ENCODE assay signal across 1 cellular context in the genomic region with DNA sequence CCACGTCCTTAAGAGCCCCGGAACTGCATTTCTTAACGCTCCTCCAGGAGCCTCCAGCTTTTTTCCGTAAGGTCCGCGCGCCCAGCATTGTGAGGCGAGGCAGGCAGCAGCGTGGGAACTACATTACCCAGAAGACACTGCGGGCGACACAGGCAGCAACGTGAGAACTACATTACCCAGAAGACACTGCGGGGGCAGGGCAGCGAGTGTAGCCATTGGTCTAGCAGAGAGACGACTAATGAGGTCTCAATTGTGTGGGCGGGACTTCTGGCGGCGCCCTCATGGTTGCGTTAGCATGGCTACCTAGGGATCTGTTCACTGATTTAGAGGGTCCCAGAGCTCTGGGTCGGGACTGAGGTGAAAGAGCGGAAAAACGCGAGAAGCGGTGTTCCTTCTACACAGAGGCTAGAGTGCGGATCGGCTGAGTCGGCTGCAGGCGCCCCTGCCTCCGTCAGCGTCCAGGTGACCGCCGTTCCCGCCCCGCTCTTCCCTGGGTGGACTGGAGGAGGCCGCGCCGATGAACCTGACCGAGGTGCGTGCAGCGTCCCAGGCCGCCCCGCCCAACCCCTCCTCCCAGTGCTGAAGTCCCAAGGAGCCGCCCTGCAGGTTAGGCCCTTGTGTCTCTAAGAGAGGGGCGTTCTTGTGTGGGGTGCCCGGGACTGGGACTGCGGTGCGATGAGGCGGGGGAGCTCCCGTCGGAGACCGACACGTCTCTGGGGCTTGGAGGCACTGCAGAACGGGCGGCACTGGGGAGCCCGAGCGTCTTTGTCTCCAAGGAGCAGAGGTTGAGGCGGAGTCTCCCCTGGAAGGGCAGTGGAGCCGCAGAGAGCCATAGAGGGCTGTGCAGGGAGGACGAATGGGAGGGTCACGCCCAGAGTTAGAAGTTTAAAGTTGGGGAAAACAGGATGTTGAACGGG.
TF ChIP-seq lines count a peak whose summit lies in the region.

A gene (plus strand): TSS at position 264 of the 917 bp plus-strand sequence. CDS start 254 bp downstream, at position 518.

TF ChIP-seq in HepG2, 621 proteins besides CTCF, POLR2A, EP300 and RAD21 (continued from another document and continues in another):
- TF ChIP-seq, protein P1, sequence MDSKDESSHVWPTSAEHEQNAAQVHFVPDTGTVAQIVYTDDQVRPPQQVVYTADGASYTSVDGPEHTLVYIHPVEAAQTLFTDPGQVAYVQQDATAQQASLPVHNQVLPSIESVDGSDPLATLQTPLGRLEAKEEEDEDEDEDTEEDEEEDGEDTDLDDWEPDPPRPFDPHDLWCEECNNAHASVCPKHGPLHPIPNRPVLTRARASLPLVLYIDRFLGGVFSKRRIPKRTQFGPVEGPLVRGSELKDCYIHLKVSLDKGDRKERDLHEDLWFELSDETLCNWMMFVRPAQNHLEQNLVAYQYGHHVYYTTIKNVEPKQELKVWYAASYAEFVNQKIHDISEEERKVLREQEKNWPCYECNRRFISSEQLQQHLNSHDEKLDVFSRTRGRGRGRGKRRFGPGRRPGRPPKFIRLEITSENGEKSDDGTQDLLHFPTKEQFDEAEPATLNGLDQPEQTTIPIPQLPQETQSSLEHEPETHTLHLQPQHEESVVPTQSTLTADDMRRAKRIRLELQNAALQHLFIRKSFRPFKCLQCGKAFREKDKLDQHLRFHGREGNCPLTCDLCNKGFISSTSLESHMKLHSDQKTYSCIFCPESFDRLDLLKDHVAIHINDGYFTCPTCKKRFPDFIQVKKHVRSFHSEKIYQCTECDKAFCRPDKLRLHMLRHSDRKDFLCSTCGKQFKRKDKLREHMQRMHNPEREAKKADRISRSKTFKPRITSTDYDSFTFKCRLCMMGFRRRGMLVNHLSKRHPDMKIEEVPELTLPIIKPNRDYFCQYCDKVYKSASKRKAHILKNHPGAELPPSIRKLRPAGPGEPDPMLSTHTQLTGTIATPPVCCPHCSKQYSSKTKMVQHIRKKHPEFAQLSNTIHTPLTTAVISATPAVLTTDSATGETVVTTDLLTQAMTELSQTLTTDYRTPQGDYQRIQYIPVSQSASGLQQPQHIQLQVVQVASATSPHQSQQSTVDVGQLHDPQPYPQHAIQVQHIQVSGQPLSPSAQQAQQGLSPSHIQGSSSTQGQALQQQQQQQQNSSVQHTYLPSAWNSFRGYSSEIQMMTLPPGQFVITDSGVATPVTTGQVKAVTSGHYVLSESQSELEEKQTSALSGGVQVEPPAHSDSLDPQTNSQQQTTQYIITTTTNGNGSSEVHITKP (CRISPR knock-in tag; IDR thresholded peaks at IDR 0.05; ENCODE audit: low read depth): peak; percentile 48; the same call in 1 of the 2 replicates
- TF ChIP-seq, protein P2, sequence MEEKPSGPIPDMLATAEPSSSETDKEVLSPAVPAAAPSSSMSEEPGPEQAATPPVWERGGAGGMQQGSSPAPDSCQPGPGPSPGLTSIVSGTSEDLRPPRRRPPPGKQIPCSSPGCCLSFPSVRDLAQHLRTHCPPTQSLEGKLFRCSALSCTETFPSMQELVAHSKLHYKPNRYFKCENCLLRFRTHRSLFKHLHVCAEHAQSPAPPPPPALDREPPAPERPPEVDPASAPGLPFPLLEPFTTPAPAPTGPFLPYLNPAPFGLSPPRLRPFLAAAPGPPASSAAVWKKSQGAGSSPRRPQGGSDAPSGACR (CRISPR knock-in tag; IDR thresholded peaks at IDR 0.05): 0 out of 2 replicates have a peak, but pooled peaks have one; percentile 21
- TF ChIP-seq, protein P3, sequence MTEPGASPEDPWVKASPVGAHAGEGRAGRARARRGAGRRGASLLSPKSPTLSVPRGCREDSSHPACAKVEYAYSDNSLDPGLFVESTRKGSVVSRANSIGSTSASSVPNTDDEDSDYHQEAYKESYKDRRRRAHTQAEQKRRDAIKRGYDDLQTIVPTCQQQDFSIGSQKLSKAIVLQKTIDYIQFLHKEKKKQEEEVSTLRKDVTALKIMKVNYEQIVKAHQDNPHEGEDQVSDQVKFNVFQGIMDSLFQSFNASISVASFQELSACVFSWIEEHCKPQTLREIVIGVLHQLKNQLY (CRISPR knock-in tag; IDR thresholded peaks at IDR 0.05): 0 out of 2 replicates have a peak, but pooled peaks have one; percentile 51
- TF ChIP-seq, protein P4, sequence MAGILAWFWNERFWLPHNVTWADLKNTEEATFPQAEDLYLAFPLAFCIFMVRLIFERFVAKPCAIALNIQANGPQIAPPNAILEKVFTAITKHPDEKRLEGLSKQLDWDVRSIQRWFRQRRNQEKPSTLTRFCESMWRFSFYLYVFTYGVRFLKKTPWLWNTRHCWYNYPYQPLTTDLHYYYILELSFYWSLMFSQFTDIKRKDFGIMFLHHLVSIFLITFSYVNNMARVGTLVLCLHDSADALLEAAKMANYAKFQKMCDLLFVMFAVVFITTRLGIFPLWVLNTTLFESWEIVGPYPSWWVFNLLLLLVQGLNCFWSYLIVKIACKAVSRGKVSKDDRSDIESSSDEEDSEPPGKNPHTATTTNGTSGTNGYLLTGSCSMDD (CRISPR knock-in tag; IDR thresholded peaks at IDR 0.05): no peak
- 0 out of 2 replicates have a peak, but pooled peaks have one; percentile 29 for TF ChIP-seq RFXAP (CRISPR knock-in tag; IDR thresholded peaks at IDR 0.05; ENCODE audit: borderline replicate concordance)
- no peak for TF ChIP-seq ZNF3 (CRISPR knock-in tag; IDR thresholded peaks at IDR 0.05)
- TF ChIP-seq THAP11 (CRISPR knock-in tag; IDR thresholded peaks at IDR 0.05): peak; percentile 100
- no peak for TF ChIP-seq TBL1XR1 (IDR thresholded peaks at IDR 0.05; ENCODE audit: borderline replicate concordance, low read length, partially characterized antibody)
- no peak for TF ChIP-seq ZFP36 (IDR thresholded peaks at IDR 0.05; ENCODE audit: borderline replicate concordance, low read depth, low read length, partially characterized antibody)
- TF ChIP-seq, protein P5, sequence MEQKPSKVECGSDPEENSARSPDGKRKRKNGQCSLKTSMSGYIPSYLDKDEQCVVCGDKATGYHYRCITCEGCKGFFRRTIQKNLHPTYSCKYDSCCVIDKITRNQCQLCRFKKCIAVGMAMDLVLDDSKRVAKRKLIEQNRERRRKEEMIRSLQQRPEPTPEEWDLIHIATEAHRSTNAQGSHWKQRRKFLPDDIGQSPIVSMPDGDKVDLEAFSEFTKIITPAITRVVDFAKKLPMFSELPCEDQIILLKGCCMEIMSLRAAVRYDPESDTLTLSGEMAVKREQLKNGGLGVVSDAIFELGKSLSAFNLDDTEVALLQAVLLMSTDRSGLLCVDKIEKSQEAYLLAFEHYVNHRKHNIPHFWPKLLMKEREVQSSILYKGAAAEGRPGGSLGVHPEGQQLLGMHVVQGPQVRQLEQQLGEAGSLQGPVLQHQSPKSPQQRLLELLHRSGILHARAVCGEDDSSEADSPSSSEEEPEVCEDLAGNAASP (CRISPR knock-in tag; IDR thresholded peaks at IDR 0.05; ENCODE audit: borderline replicate concordance): no peak
- TF ChIP-seq, protein P6, sequence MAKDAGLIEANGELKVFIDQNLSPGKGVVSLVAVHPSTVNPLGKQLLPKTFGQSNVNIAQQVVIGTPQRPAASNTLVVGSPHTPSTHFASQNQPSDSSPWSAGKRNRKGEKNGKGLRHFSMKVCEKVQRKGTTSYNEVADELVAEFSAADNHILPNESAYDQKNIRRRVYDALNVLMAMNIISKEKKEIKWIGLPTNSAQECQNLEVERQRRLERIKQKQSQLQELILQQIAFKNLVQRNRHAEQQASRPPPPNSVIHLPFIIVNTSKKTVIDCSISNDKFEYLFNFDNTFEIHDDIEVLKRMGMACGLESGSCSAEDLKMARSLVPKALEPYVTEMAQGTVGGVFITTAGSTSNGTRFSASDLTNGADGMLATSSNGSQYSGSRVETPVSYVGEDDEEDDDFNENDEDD (CRISPR knock-in tag; IDR thresholded peaks at IDR 0.05; ENCODE audit: borderline replicate concordance): 0 out of 2 replicates have a peak, but pooled peaks have one; percentile 31
- no peak for TF ChIP-seq ZBTB3 (CRISPR knock-in tag; IDR thresholded peaks at IDR 0.05; ENCODE audit: borderline replicate concordance, low read depth)
- TF ChIP-seq ZNF652 (CRISPR knock-in tag; IDR thresholded peaks at IDR 0.05; ENCODE audit: borderline replicate concordance, low read depth): no peak
- TF ChIP-seq TBX3 (IDR thresholded peaks at IDR 0.05; ENCODE audit: borderline replicate concordance): no peak
- peak; percentile 72 for TF ChIP-seq ZNF292 (CRISPR knock-in tag; IDR thresholded peaks at IDR 0.05; ENCODE audit: borderline replicate concordance, low read depth)
- peak; percentile 23 for TF ChIP-seq ZNF776 (CRISPR knock-in tag; IDR thresholded peaks at IDR 0.05)
- TF ChIP-seq ZNF441 (CRISPR knock-in tag; IDR thresholded peaks at IDR 0.05; ENCODE audit: borderline replicate concordance): no peak
- 0 out of 2 replicates have a peak, but pooled peaks have one; percentile 9 for TF ChIP-seq PPARG (CRISPR knock-in tag; conservative IDR thresholded peaks at IDR 0.05)
- TF ChIP-seq ZNF34 (CRISPR knock-in tag; IDR thresholded peaks at IDR 0.05; ENCODE audit: borderline replicate concordance): no peak
- TF ChIP-seq, protein P7, sequence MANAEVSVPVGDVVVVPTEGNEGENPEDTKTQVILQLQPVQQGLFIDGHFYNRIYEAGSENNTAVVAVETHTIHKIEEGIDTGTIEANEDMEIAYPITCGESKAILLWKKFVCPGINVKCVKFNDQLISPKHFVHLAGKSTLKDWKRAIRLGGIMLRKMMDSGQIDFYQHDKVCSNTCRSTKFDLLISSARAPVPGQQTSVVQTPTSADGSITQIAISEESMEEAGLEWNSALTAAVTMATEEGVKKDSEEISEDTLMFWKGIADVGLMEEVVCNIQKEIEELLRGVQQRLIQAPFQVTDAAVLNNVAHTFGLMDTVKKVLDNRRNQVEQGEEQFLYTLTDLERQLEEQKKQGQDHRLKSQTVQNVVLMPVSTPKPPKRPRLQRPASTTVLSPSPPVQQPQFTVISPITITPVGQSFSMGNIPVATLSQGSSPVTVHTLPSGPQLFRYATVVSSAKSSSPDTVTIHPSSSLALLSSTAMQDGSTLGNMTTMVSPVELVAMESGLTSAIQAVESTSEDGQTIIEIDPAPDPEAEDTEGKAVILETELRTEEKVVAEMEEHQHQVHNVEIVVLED (CRISPR knock-in tag; IDR thresholded peaks at IDR 0.05; ENCODE audit: borderline replicate concordance): peak; percentile 96
- TF ChIP-seq ZNF282 (IDR thresholded peaks at IDR 0.05; ENCODE audit: partially characterized antibody): no peak
- no peak for TF ChIP-seq NR2F2 (IDR thresholded peaks at IDR 0.05; ENCODE audit: borderline replicate concordance, low read depth)
- TF ChIP-seq ONECUT2 (CRISPR knock-in tag; IDR thresholded peaks at IDR 0.05): no peak
- TF ChIP-seq, protein P8, sequence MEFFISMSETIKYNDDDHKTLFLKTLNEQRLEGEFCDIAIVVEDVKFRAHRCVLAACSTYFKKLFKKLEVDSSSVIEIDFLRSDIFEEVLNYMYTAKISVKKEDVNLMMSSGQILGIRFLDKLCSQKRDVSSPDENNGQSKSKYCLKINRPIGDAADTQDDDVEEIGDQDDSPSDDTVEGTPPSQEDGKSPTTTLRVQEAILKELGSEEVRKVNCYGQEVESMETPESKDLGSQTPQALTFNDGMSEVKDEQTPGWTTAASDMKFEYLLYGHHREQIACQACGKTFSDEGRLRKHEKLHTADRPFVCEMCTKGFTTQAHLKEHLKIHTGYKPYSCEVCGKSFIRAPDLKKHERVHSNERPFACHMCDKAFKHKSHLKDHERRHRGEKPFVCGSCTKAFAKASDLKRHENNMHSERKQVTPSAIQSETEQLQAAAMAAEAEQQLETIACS (CRISPR knock-in tag; IDR thresholded peaks at IDR 0.05): no peak
- TF ChIP-seq, protein P9, sequence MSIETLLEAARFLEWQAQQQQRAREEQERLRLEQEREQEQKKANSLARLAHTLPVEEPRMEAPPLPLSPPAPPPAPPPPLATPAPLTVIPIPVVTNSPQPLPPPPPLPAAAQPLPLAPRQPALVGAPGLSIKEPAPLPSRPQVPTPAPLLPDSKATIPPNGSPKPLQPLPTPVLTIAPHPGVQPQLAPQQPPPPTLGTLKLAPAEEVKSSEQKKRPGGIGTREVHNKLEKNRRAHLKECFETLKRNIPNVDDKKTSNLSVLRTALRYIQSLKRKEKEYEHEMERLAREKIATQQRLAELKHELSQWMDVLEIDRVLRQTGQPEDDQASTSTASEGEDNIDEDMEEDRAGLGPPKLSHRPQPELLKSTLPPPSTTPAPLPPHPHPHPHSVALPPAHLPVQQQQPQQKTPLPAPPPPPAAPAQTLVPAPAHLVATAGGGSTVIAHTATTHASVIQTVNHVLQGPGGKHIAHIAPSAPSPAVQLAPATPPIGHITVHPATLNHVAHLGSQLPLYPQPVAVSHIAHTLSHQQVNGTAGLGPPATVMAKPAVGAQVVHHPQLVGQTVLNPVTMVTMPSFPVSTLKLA (IDR thresholded peaks at IDR 0.05): peak; percentile 47
- TF ChIP-seq, protein P10, sequence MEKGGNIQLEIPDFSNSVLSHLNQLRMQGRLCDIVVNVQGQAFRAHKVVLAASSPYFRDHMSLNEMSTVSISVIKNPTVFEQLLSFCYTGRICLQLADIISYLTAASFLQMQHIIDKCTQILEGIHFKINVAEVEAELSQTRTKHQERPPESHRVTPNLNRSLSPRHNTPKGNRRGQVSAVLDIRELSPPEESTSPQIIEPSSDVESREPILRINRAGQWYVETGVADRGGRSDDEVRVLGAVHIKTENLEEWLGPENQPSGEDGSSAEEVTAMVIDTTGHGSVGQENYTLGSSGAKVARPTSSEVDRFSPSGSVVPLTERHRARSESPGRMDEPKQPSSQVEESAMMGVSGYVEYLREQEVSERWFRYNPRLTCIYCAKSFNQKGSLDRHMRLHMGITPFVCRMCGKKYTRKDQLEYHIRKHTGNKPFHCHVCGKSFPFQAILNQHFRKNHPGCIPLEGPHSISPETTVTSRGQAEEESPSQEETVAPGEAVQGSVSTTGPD (CRISPR knock-in tag; IDR thresholded peaks at IDR 0.05): no peak
- peak; percentile 91 for TF ChIP-seq NFYC (CRISPR knock-in tag; IDR thresholded peaks at IDR 0.05)
- TF ChIP-seq IRX3 (CRISPR knock-in tag; IDR thresholded peaks at IDR 0.05; ENCODE audit: borderline replicate concordance, low read depth): no peak; the same call in 1 of the 2 replicates
- TF ChIP-seq PHF20 (CRISPR knock-in tag; IDR thresholded peaks at IDR 0.05): peak; percentile 71; the same call in 1 of the 2 replicates
- TF ChIP-seq, protein P11, sequence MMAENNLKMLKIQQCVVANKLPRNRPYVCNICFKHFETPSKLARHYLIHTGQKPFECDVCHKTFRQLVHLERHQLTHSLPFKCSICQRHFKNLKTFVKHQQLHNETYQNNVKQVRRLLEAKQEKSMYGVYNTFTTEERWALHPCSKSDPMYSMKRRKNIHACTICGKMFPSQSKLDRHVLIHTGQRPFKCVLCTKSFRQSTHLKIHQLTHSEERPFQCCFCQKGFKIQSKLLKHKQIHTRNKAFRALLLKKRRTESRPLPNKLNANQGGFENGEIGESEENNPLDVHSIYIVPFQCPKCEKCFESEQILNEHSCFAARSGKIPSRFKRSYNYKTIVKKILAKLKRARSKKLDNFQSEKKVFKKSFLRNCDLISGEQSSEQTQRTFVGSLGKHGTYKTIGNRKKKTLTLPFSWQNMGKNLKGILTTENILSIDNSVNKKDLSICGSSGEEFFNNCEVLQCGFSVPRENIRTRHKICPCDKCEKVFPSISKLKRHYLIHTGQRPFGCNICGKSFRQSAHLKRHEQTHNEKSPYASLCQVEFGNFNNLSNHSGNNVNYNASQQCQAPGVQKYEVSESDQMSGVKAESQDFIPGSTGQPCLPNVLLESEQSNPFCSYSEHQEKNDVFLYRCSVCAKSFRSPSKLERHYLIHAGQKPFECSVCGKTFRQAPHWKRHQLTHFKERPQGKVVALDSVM (CRISPR knock-in tag; IDR thresholded peaks at IDR 0.05): no peak
- TF ChIP-seq ZNF232 (CRISPR knock-in tag; IDR thresholded peaks at IDR 0.05; ENCODE audit: borderline replicate concordance): no peak
- TF ChIP-seq KMT2B (CRISPR knock-in tag; IDR thresholded peaks at IDR 0.05): peak; percentile 84
- no peak for TF ChIP-seq HNRNPL (IDR thresholded peaks at IDR 0.05; ENCODE audit: low read depth, low read length)
